In genomic region chr22:28245579-28246224, GRCh38 we compare ENCODE assay signal across 21 cellular contexts.
DNase-seq lines count a peak whose midpoint lies in the region; ATAC-seq and TF ChIP-seq lines count a peak whose summit lies in the region.
"Had no signal": no experiment of that assay in that cellular context is flagged by ENCODE, and none has a peak within 500 bp of the region (broad histone marks: within the 10 kb centered on the region; RNA-seq: fewer than 3 reads in every experiment).

No MANE protein-coding gene starts in this region.

- peak; percentile 37 for DNase-seq in DMS53 (lab: John Stamatoyannopoulos, UW)
- DNase-seq in adipocyte (ENCODE audit: low read depth), result no peak
- no peak for DNase-seq in left lung
- DNase-seq in renal cortical epithelial cell (ENCODE audit: low read depth), result peak; percentile 71
- no peak for DNase-seq in AG20443 (ENCODE audit: low spot score)
- no peak for DNase-seq in AML-193 (lab: John Stamatoyannopoulos, UW)
- DNase-seq: activated CD4-positive, alpha-beta T cell treated with anti-CD3 and anti-CD28 coated beads for 36 hours; activated T-cell treated with anti-CD3 and anti-CD28 coated beads for 4 hours; dorsolateral prefrontal cortex; GDM1; kidney; MV-4-11; NCI-H1436 treated with DMSO at 0.1 percent for 48 hours; NCI-H2107; NCI-H82; stimulated activated naive CD8-positive, alpha-beta T cell treated with anti-CD3 and anti-CD28 coated beads, Interleukin-15, Interleukin-2, amounts not matched to agents 100 U/mL and 50 U/mL, for 24 hours had no signal

- H3K27ac ChIP-seq in left lung, result no peak overlapping the region
- H3K27ac ChIP-seq: dorsolateral prefrontal cortex, gastroesophageal sphincter, RWPE1, SK-N-MC had no signal

- H3K9ac ChIP-seq in adipocyte (ENCODE audit: low read length), result no peak overlapping the region

- H3K36me3 ChIP-seq in adipocyte (ENCODE audit: control insufficient read depth, insufficient read depth, low read length, severe bottlenecking) (no peaks in the 10 kb centered on the region), left lung (no peaks in the 10 kb centered on the region)
- H3K36me3 ChIP-seq: gastroesophageal sphincter had no signal

- peak overlapping the region; percentile 7 for H3K4me3 ChIP-seq in adipocyte (ENCODE audit: low read length)
- H3K4me3 ChIP-seq in left lung, result no peak overlapping the region
- H3K4me3 ChIP-seq: gastroesophageal sphincter, SK-N-MC had no signal

- H3K9me3 ChIP-seq in adipocyte (ENCODE audit: control insufficient read depth, low read length) (no peaks in the 10 kb centered on the region), left lung (no peaks in the 10 kb centered on the region)
- H3K9me3 ChIP-seq: gastroesophageal sphincter had no signal

- intact Hi-C loops in left lung (cut with DNase I), result no loop called here

- TF ChIP-seq CTCF in left lung (IDR thresholded peaks at IDR 0.05), result no peak

- ATAC-seq in left lung (peak; percentile 61), HG02840 (IDR thresholded peaks at IDR 0.05; ENCODE audit: low FRiP score, unreplicated experiment) (no peak), GM21786 (IDR thresholded peaks at IDR 0.05; ENCODE audit: unreplicated experiment) (no peak)
- ATAC-seq: activated CD4-positive, alpha-beta T cell treated with anti-CD3 and anti-CD28 coated beads for 36 hours; gastroesophageal sphincter; stimulated activated naive CD8-positive, alpha-beta T cell treated with anti-CD3 and anti-CD28 coated beads, Interleukin-15, Interleukin-2, amounts not matched to agents 100 U/mL and 50 U/mL, for 24 hours had no signal

- no peaks in the 10 kb centered on the region for H3K27me3 ChIP-seq in adipocyte (replicated peaks; ENCODE audit: control insufficient read depth, insufficient read depth, low read length)
- H3K27me3 ChIP-seq in left lung, result no peaks in the 10 kb centered on the region
- H3K27me3 ChIP-seq: dorsolateral prefrontal cortex, gastroesophageal sphincter had no signal

- H3K4me1 ChIP-seq in adipocyte (ENCODE audit: control insufficient read depth, insufficient read depth, low read length), result peaks cover 42% of the 10 kb centered on the region
- H3K4me1 ChIP-seq in left lung, result peaks cover 0 to 5% of the 10 kb centered on the region in 2 donors
- H3K4me1 ChIP-seq: gastroesophageal sphincter had no signal

Comparison
In these comparisons a context has a peak if more than half of its experiments do, and no peak if none do; other contexts are left out.
1. DNase-seq: peak in DMS53 (single experiment) and renal cortical epithelial cell (single experiment); none in adipocyte (single experiment), left lung (0 of 2), AG20443 (single experiment) and AML-193 (0 of 2).